ENCODE assay signal across 24 cellular contexts in the genomic region with DNA sequence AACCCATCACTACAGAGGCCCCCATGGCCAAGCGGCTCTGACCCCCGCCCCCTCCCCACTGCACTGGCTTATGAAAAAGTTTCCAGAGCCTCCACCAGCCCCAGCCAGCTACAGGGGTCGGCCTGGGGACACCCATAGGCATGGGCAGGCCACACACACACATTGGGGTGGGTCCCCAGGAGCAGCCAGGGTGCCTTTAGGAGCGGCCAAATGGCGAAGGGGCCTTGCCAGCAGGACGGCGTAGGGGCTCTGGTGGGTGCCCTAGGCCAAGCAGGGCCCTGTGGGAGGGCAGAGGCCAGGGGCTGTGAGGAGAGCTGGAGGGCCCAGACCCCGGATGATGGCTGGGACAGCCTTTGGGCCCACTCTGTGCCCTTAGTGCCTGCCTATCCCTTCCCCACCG. TPM values are rescaled to one million over a fixed set of nuclear protein-coding genes. Genes with fewer than 3 reads are reported as not detected.
DNase-seq lines count a peak whose midpoint lies in the region; ATAC-seq, FAIRE-seq and TF ChIP-seq lines count a peak whose summit lies in the region.
"Had no signal": no experiment of that assay in that cellular context is flagged by ENCODE, and none has a peak within 500 bp of the region (broad histone marks: within the 10 kb centered on the region; RNA-seq: fewer than 3 reads in every experiment).

No MANE protein-coding gene starts in this region.

- H3K4ac ChIP-seq in neuronal stem cell (ENCODE audit: low read length) = no peak overlapping the region

- peak overlapping the region; percentile 87 for H2BK5ac ChIP-seq in neuronal stem cell (ENCODE audit: low read length)

- H4K20me1 ChIP-seq in HepG2 (ENCODE audit: insufficient read depth, low read length) = no peaks in the 10 kb centered on the region

- H2AK5ac ChIP-seq in neuronal stem cell (ENCODE audit: low read depth, low read length) = peak overlapping the region; percentile 84

- H3K9me3 ChIP-seq in HepG2 (ENCODE audit: low read length) = no peaks in the 10 kb centered on the region
- H3K9me3 ChIP-seq in right lobe of liver = no peaks in the 10 kb centered on the region
- no peaks in the 10 kb centered on the region for H3K9me3 ChIP-seq in neuronal stem cell (replicated peaks in 1 of 2; ENCODE audit: control insufficient read depth in 2 of 2, insufficient read depth in 1 of 2, low read depth in 1 of 2, low read length in 2 of 2)
- H3K9me3 ChIP-seq in uterus = no peaks in the 10 kb centered on the region

- H2BK15ac ChIP-seq in neuronal stem cell (ENCODE audit: low read length) = peak overlapping the region; percentile 98

- H3K9me3 Mint-ChIP-seq in mesothelial cell of epicardium = no peaks in the 10 kb centered on the region
- H3K9me3 Mint-ChIP-seq: CD4-positive, alpha-beta memory T cell had no signal

- H2BK12ac ChIP-seq in neuronal stem cell (ENCODE audit: low read length) = peak overlapping the region; percentile 94

- H3K27me3 Mint-ChIP-seq in mesothelial cell of epicardium (ENCODE audit: low read depth) = no peaks in the 10 kb centered on the region
- H3K27me3 Mint-ChIP-seq: B cell; CD4-positive, alpha-beta memory T cell had no signal

- no peak for DNase-seq in HepG2 (ENCODE audit: low spot score)
- no peak for DNase-seq in right lobe of liver
- DNase-seq in mesothelial cell of epicardium (ENCODE audit: low spot score in 2 of 2, unreplicated experiment in 2 of 2) = no peak
- no peak for DNase-seq in neuronal stem cell (ENCODE audit: low spot score)
- no peak for DNase-seq in uterus
- DNase-seq in activated gamma-delta T cell (lab: John Stamatoyannopoulos, UW) = no peak
- DNase-seq: C1 segment of cervical spinal cord; Calu3; CD4-positive, alpha-beta memory T cell; COR-L47; DMS53; DND-41; GM23248; H7; HCEC 1CT had no signal

- H3K4me2 ChIP-seq in HepG2 (ENCODE audit: low read depth, low read length) (peak overlapping the region; percentile 84; the same call in 1 of the 2 replicates), neuronal stem cell (ENCODE audit: insufficient read depth, low read length, poor library complexity, severe bottlenecking) (no peak overlapping the region)

- H3K4me3 ChIP-seq in HepG2 (replicated peaks in 1 of 3; ENCODE audit: insufficient read depth in 1 of 3, low read depth in 2 of 3, low read length in 3 of 3) = peak overlapping the region in 1 of 3 experiments; percentile 66; a peak in 2 of 6 replicates
- H3K4me3 ChIP-seq in right lobe of liver = no peak overlapping the region
- H3K4me3 ChIP-seq in neuronal stem cell (ENCODE audit: low read length in 2 of 2) = no peak overlapping the region
- H3K4me3 ChIP-seq in uterus = no peak overlapping the region
- H3K4me3 ChIP-seq: GM23248 had no signal

- WGBS in HepG2 (ENCODE audit: low lambda C conversion rate) = 100% methylated on average over 1 of the region's 9 CpGs
- WGBS in right lobe of liver (ENCODE audit: insufficient coverage, low coverage, low lambda C conversion rate, missing lambda C conversion rate) = 60% methylated on average over 2 of the region's 9 CpGs
- WGBS in neuronal stem cell (ENCODE audit: extremely low coverage in 2 of 2, insufficient read length in 2 of 2, insufficient replicate concordance in 1 of 2), 2 donors = no CpG with 5 or more reads among the region's 9 CpGs

- H3K36me3 Mint-ChIP-seq in mesothelial cell of epicardium = no peaks in the 10 kb centered on the region
- H3K36me3 Mint-ChIP-seq: CD4-positive, alpha-beta memory T cell had no signal

- H3K27ac Mint-ChIP-seq in mesothelial cell of epicardium = peak overlapping the region; percentile 99
- H3K27ac Mint-ChIP-seq: B cell; CD4-positive, alpha-beta memory T cell had no signal

- H3K79me1 ChIP-seq in neuronal stem cell (ENCODE audit: low read depth, low read length) = no peaks in the 10 kb centered on the region

- CTCF ChIA-PET in HepG2 (lab: Yijun Ruan, JAX; ENCODE audit: low intra/inter-chr PET ratio, low total read pairs) = no interaction called here

- peak overlapping the region; percentile 43 for H4K91ac ChIP-seq in neuronal stem cell (ENCODE audit: low read depth, low read length, poor library complexity)

- no peak overlapping the region for H3K27ac ChIP-seq in HepG2 (ENCODE audit: extremely low read length, insufficient read depth, low read length)
- no peak overlapping the region for H3K27ac ChIP-seq in right lobe of liver
- no peak overlapping the region for H3K27ac ChIP-seq in neuronal stem cell (replicated peaks; ENCODE audit: low read length)
- peak overlapping the region; percentile 78 to 84 for H3K27ac ChIP-seq in uterus
- H3K27ac ChIP-seq: 22Rv1, GM23248 had no signal

- H3K4me1 ChIP-seq in HepG2 (ENCODE audit: insufficient read depth, low read length) (peaks cover 58% of the 10 kb centered on the region), right lobe of liver (no peaks in the 10 kb centered on the region), neuronal stem cell (ENCODE audit: control insufficient read depth in 2 of 2, insufficient read depth in 1 of 2, low read depth in 1 of 2, low read length in 2 of 2) (peaks cover 0 to 9% of the 10 kb centered on the region in 2 donors), uterus (peaks cover 0 to 12% of the 10 kb centered on the region in 2 donors)

- no peak overlapping the region for H3K14ac ChIP-seq in neuronal stem cell (ENCODE audit: low read length)

- H2BK120ac ChIP-seq in neuronal stem cell (ENCODE audit: low read depth, low read length) = no peak overlapping the region

- intact Hi-C loops in HepG2 (cut with micrococcal nuclease; ENCODE audit: unreplicated experiment) (no loop called here), right lobe of liver (cut with DNase I) (no loop called here), uterus (cut with DNase I; ENCODE audit: low total_unique reads) (no loop called here)

- H3K4me1 Mint-ChIP-seq in mesothelial cell of epicardium = peaks cover 46% of the 10 kb centered on the region
- H3K4me1 Mint-ChIP-seq: B cell; CD4-positive, alpha-beta memory T cell had no signal

- peak overlapping the region; percentile 43 for H4K8ac ChIP-seq in neuronal stem cell (ENCODE audit: low read depth, low read length)

- FAIRE-seq in HepG2 (lab: Jason Lieb, UNC) = no peak
- FAIRE-seq: A204.1, G401.6, GM12892, H1 had no signal

- peak overlapping the region; percentile 38 for H3K18ac ChIP-seq in neuronal stem cell (ENCODE audit: low read length)

- no peak for TF ChIP-seq EP300 in HepG2 (IDR thresholded peaks at IDR 0.05; ENCODE audit: low read depth in 2 of 2, low read length in 2 of 2)
- no peak for TF ChIP-seq EP300 in HepG2 (CRISPR knock-in tag; IDR thresholded peaks at IDR 0.05; ENCODE audit: borderline replicate concordance)

- TF ChIP-seq CTCF in HepG2 (CRISPR knock-in tag; IDR thresholded peaks at IDR 0.05) = no peak
- no peak for TF ChIP-seq CTCF in right lobe of liver (IDR thresholded peaks at IDR 0.05)
- no peak for TF ChIP-seq CTCF in mesothelial cell of epicardium (IDR thresholded peaks at IDR 0.05; ENCODE audit: unreplicated experiment)
- no peak for TF ChIP-seq CTCF in uterus (IDR thresholded peaks at IDR 0.05)

- H3K36me3 ChIP-seq in HepG2 (replicated peaks in 1 of 2; ENCODE audit: control insufficient read depth in 1 of 2, insufficient read depth in 2 of 2, low read length in 2 of 2) = no peaks in the 10 kb centered on the region
- no peaks in the 10 kb centered on the region for H3K36me3 ChIP-seq in right lobe of liver
- H3K36me3 ChIP-seq in neuronal stem cell (replicated peaks in 1 of 2; ENCODE audit: control insufficient read depth in 2 of 2, insufficient read depth in 2 of 2, low read length in 2 of 2) = no peaks in the 10 kb centered on the region
- H3K36me3 ChIP-seq in uterus = no peaks in the 10 kb centered on the region

- H3K4me3 Mint-ChIP-seq in mesothelial cell of epicardium = no peak overlapping the region
- H3K4me3 Mint-ChIP-seq: B cell had no signal

- POLR2A ChIA-PET in HepG2 (lab: Yijun Ruan, JAX) = interaction anchor here (1.1 to 5.7 kb wide), 2 partner anchors 10 kb away, joined by 3 to 49 read pairs; a partner anchor contains a TSS

- ATAC-seq in HepG2 (peak; percentile 3), right lobe of liver (no peak), GM19455 (IDR thresholded peaks at IDR 0.05; ENCODE audit: unreplicated experiment) (no peak), GM19452 (IDR thresholded peaks at IDR 0.05; ENCODE audit: unreplicated experiment) (no peak)

- H3K23ac ChIP-seq in neuronal stem cell (ENCODE audit: low read depth, low read length, poor library complexity) = no peak overlapping the region

- in situ Hi-C loops in HepG2 (cut with HindIII; ENCODE audit: extremely low pct_ligation_motif_present, low pct_unique_long_range_greater_than_20kb) = no loop called here

- H3K27me3 ChIP-seq in HepG2 (ENCODE audit: control insufficient read depth in 1 of 2, insufficient read depth in 2 of 2, low read length in 2 of 2) (no peaks in the 10 kb centered on the region; a peak in 1 of 5 replicates), right lobe of liver (no peaks in the 10 kb centered on the region), neuronal stem cell (ENCODE audit: control insufficient read depth in 3 of 3, insufficient read depth in 3 of 3, low read depth in 1 of 3, low read length in 3 of 3) (no peaks in the 10 kb centered on the region), uterus (no peaks in the 10 kb centered on the region)

- TF ChIP-seq RAD21 in HepG2 (CRISPR knock-in tag; IDR thresholded peaks at IDR 0.05) = no peak

- BruUV-seq in HepG2 (replicated peaks; lab: Mats Ljungman, UMichigan) = no TSS peak

- no peaks in the 10 kb centered on the region for H3K79me2 ChIP-seq in HepG2 (ENCODE audit: insufficient read depth, low read length)

- TF ChIP-seq POLR2A in HepG2 (IDR thresholded peaks at IDR 0.05; ENCODE audit: insufficient read depth in 1 of 2, low read depth in 2 of 2, low read length in 2 of 2) (no peak), right lobe of liver (IDR thresholded peaks at IDR 0.05) (no peak), uterus (IDR thresholded peaks at IDR 0.05) (no peak)

- H2AFZ ChIP-seq in HepG2 (ENCODE audit: low read length) (no peak overlapping the region), neuronal stem cell (ENCODE audit: low read length) (peak overlapping the region; percentile 88)
- H2AFZ ChIP-seq: GM23248 had no signal

- no peak overlapping the region for H3K9ac ChIP-seq in HepG2 (ENCODE audit: insufficient read depth, low read depth, low read length)
- no peak overlapping the region for H3K9ac ChIP-seq in neuronal stem cell (ENCODE audit: low read depth, low read length, poor library complexity)
- H3K9ac ChIP-seq: GM23248 had no signal

RNA-seq across cellular contexts. Expression of a gene that starts 10.1 kb away (rescaled TPM):
- total RNA-seq in HepG2 (2016; rRNA removed; fragmentation: Illumina TruSeq; extraction: Trizol) (51.5 and 58.6 TPM in 2 replicates), right lobe of liver (10 to 100 TPM; 17.6 to 27.0 (median 19.5) TPM), mesothelial cell of epicardium (79.3 to 84.7 TPM (median 82.2 TPM) in 3 replicates), uterus (10 to 100 TPM; 11.0 to 66.5 (median 26.2) TPM)
- 48.9 and 55.7 TPM in 2 replicates for total RNA-seq in HepG2 (2016; cell fraction: cytosol; rRNA removed; fragmentation: Illumina TruSeq; extraction: Trizol; ENCODE audit: low read depth)
- total RNA-seq in HepG2 (2016; cell fraction: insoluble cytoplasmic fraction; rRNA removed; fragmentation: Illumina TruSeq; extraction: Trizol) = 51.6 and 61.0 TPM in 2 replicates
- total RNA-seq in HepG2 (2016; cell fraction: membrane; rRNA removed; fragmentation: Illumina TruSeq; extraction: Trizol) = 52.4 and 71.0 TPM in 2 replicates
- 29.5 and 34.5 TPM in 2 replicates for total RNA-seq in HepG2 (2016; cell fraction: nucleus; rRNA removed; fragmentation: Illumina TruSeq; extraction: Trizol)
- 16.2 and 20.5 TPM in 2 replicates for polyA plus RNA-seq in HepG2 (2011; rRNA removed)
- 13.8 and 24.4 TPM in 2 replicates for polyA plus RNA-seq in HepG2 (2011; cell fraction: cytosol; rRNA removed)
- 33.5 and 35.1 TPM in 2 replicates for polyA plus RNA-seq in HepG2 (2011; cell fraction: nucleus; rRNA removed)
- 17.3 and 21.8 TPM in 2 replicates for polyA plus RNA-seq in HepG2 (2012)
- 29.9 and 32.8 TPM in 2 replicates for polyA plus RNA-seq in HepG2 (2016; cell fraction: cytosol; fragmentation: Illumina TruSeq; extraction: Trizol; ENCODE audit: low read depth)
- 34.6 and 35.0 TPM in 2 replicates for polyA plus RNA-seq in HepG2 (2016; cell fraction: insoluble cytoplasmic fraction; fragmentation: Illumina TruSeq; extraction: Trizol; ENCODE audit: low read depth)
- polyA plus RNA-seq in HepG2 (2016; cell fraction: membrane; fragmentation: Illumina TruSeq; extraction: Trizol; ENCODE audit: low read depth) = 34.0 and 36.0 TPM in 2 replicates
- polyA plus RNA-seq in HepG2 (2016; cell fraction: nucleus; fragmentation: Illumina TruSeq; extraction: Trizol; ENCODE audit: insufficient read depth, low read depth) = 42.1 and 44.0 TPM in 2 replicates
- polyA minus RNA-seq in HepG2 (2011; rRNA and poly(A)+ RNA removed; ENCODE audit: low replicate concordance) = 19.1 and 32.1 TPM in 2 replicates
- polyA minus RNA-seq in HepG2 (2011; cell fraction: cytosol; rRNA and poly(A)+ RNA removed) = 12.8 and 15.7 TPM in 2 replicates
- polyA minus RNA-seq in HepG2 (2011; cell fraction: nucleus; rRNA and poly(A)+ RNA removed) = 26.6 and 27.8 TPM in 2 replicates
- 50.8 TPM for polyA plus RNA-seq in neuronal stem cell (2013, experiment 1 of 2)
- polyA plus RNA-seq in neuronal stem cell (2013, experiment 2 of 2) = 54.1 TPM

RNA-seq across cellular contexts. Expression of a gene that starts 33.5 kb away (rescaled TPM):
- not detected in 2 replicates for total RNA-seq in HepG2 (2016; rRNA removed; fragmentation: Illumina TruSeq; extraction: Trizol)
- not detected in 2 replicates for total RNA-seq in HepG2 (2016; cell fraction: cytosol; rRNA removed; fragmentation: Illumina TruSeq; extraction: Trizol; ENCODE audit: low read depth)
- total RNA-seq in HepG2 (2016; cell fraction: insoluble cytoplasmic fraction; rRNA removed; fragmentation: Illumina TruSeq; extraction: Trizol) = not detected in 2 replicates
- not detected in 2 replicates for total RNA-seq in HepG2 (2016; cell fraction: membrane; rRNA removed; fragmentation: Illumina TruSeq; extraction: Trizol)
- total RNA-seq in HepG2 (2016; cell fraction: nucleus; rRNA removed; fragmentation: Illumina TruSeq; extraction: Trizol) = not detected in 2 replicates
- polyA plus RNA-seq in HepG2 (2011; rRNA removed) = not detected in 2 replicates
- polyA plus RNA-seq in HepG2 (2011; cell fraction: cytosol; rRNA removed) = 0.05 TPM in 2 replicates
- 0.26 TPM in 1 of 2 replicates, not detected in the other for polyA plus RNA-seq in HepG2 (2011; cell fraction: nucleus; rRNA removed)
- not detected in 2 replicates for polyA plus RNA-seq in HepG2 (2012)
- not detected in 2 replicates for polyA plus RNA-seq in HepG2 (2016; cell fraction: cytosol; fragmentation: Illumina TruSeq; extraction: Trizol; ENCODE audit: low read depth)
- not detected in 2 replicates for polyA plus RNA-seq in HepG2 (2016; cell fraction: insoluble cytoplasmic fraction; fragmentation: Illumina TruSeq; extraction: Trizol; ENCODE audit: low read depth)
- not detected in 2 replicates for polyA plus RNA-seq in HepG2 (2016; cell fraction: membrane; fragmentation: Illumina TruSeq; extraction: Trizol; ENCODE audit: low read depth)
- not detected in 2 replicates for polyA plus RNA-seq in HepG2 (2016; cell fraction: nucleus; fragmentation: Illumina TruSeq; extraction: Trizol; ENCODE audit: insufficient read depth, low read depth)
- polyA minus RNA-seq in HepG2 (2011; rRNA and poly(A)+ RNA removed; ENCODE audit: low replicate concordance) = 0.72 and 103 TPM in 2 replicates
- 0.70 TPM in 1 of 2 replicates, not detected in the other for polyA minus RNA-seq in HepG2 (2011; cell fraction: cytosol; rRNA and poly(A)+ RNA removed)
- 0.52 TPM in 1 of 2 replicates, not detected in the other for polyA minus RNA-seq in HepG2 (2011; cell fraction: nucleus; rRNA and poly(A)+ RNA removed)
- 100 to 1,000 TPM; 433 to 721 (median 528) TPM for total RNA-seq in right lobe of liver
- total RNA-seq in mesothelial cell of epicardium = 409 to 415 TPM (median 410 TPM) in 3 replicates
- 200 TPM for polyA plus RNA-seq in neuronal stem cell (2013, experiment 1 of 2)
- polyA plus RNA-seq in neuronal stem cell (2013, experiment 2 of 2) = 195 TPM
- 100 to 1,000 TPM; 394 to 852 (median 626) TPM for total RNA-seq in uterus

RNA-seq across cellular contexts. Expression of a gene that starts 33.7 kb away (rescaled TPM):
- total RNA-seq in HepG2 (2016; rRNA removed; fragmentation: Illumina TruSeq; extraction: Trizol) = not detected in 2 replicates
- not detected in 2 replicates for total RNA-seq in HepG2 (2016; cell fraction: cytosol; rRNA removed; fragmentation: Illumina TruSeq; extraction: Trizol; ENCODE audit: low read depth)
- not detected in 2 replicates for total RNA-seq in HepG2 (2016; cell fraction: insoluble cytoplasmic fraction; rRNA removed; fragmentation: Illumina TruSeq; extraction: Trizol)
- total RNA-seq in HepG2 (2016; cell fraction: membrane; rRNA removed; fragmentation: Illumina TruSeq; extraction: Trizol) = not detected in 2 replicates
- not detected in 2 replicates for total RNA-seq in HepG2 (2016; cell fraction: nucleus; rRNA removed; fragmentation: Illumina TruSeq; extraction: Trizol)
- 0.05 and 0.12 TPM in 2 replicates for polyA plus RNA-seq in HepG2 (2011; rRNA removed)
- polyA plus RNA-seq in HepG2 (2011; cell fraction: cytosol; rRNA removed) = 0.01 and 0.05 TPM in 2 replicates
- 0.69 and 1.1 TPM in 2 replicates for polyA plus RNA-seq in HepG2 (2011; cell fraction: nucleus; rRNA removed)
- polyA plus RNA-seq in HepG2 (2012) = 0.08 and 0.16 TPM in 2 replicates
- not detected in 2 replicates for polyA plus RNA-seq in HepG2 (2016; cell fraction: cytosol; fragmentation: Illumina TruSeq; extraction: Trizol; ENCODE audit: low read depth)
- polyA plus RNA-seq in HepG2 (2016; cell fraction: insoluble cytoplasmic fraction; fragmentation: Illumina TruSeq; extraction: Trizol; ENCODE audit: low read depth) = not detected in 2 replicates
- polyA plus RNA-seq in HepG2 (2016; cell fraction: membrane; fragmentation: Illumina TruSeq; extraction: Trizol; ENCODE audit: low read depth) = not detected in 2 replicates
- polyA plus RNA-seq in HepG2 (2016; cell fraction: nucleus; fragmentation: Illumina TruSeq; extraction: Trizol; ENCODE audit: insufficient read depth, low read depth) = not detected in 2 replicates
- 0.05 and 0.06 TPM in 2 replicates for polyA minus RNA-seq in HepG2 (2011; rRNA and poly(A)+ RNA removed; ENCODE audit: low replicate concordance)
- polyA minus RNA-seq in HepG2 (2011; cell fraction: cytosol; rRNA and poly(A)+ RNA removed) = not detected in 2 replicates
- polyA minus RNA-seq in HepG2 (2011; cell fraction: nucleus; rRNA and poly(A)+ RNA removed) = 0.13 and 0.25 TPM in 2 replicates
- total RNA-seq in right lobe of liver = not detected
- total RNA-seq in mesothelial cell of epicardium = 6.9 to 7.7 TPM (median 7.2 TPM) in 3 replicates
- 0.01 TPM for polyA plus RNA-seq in neuronal stem cell (2013, experiment 1 of 2)
- 0.01 TPM for polyA plus RNA-seq in neuronal stem cell (2013, experiment 2 of 2)
- under 1 TPM in 1 of 4 donors, not detected in 3; 0.21 TPM for total RNA-seq in uterus
- total RNA-seq: B cell, Calu3, GM23248, H1, H7 had no signal
- polyA plus RNA-seq: AG04450; CD4-positive, alpha-beta memory T cell; GM23248 had no signal

RNA-seq across cellular contexts. Expression of a gene that starts 34.2 kb away (rescaled TPM):
- total RNA-seq in HepG2 (2016; rRNA removed; fragmentation: Illumina TruSeq; extraction: Trizol) = 0.02 TPM in 1 of 2 replicates, not detected in the other
- total RNA-seq in HepG2 (2016; cell fraction: cytosol; rRNA removed; fragmentation: Illumina TruSeq; extraction: Trizol; ENCODE audit: low read depth) = not detected in 2 replicates
- not detected in 2 replicates for total RNA-seq in HepG2 (2016; cell fraction: insoluble cytoplasmic fraction; rRNA removed; fragmentation: Illumina TruSeq; extraction: Trizol)
- total RNA-seq in HepG2 (2016; cell fraction: membrane; rRNA removed; fragmentation: Illumina TruSeq; extraction: Trizol) = not detected in 2 replicates
- total RNA-seq in HepG2 (2016; cell fraction: nucleus; rRNA removed; fragmentation: Illumina TruSeq; extraction: Trizol) = not detected in 2 replicates
- 0.08 and 0.13 TPM in 2 replicates for polyA plus RNA-seq in HepG2 (2011; rRNA removed)
- polyA plus RNA-seq in HepG2 (2011; cell fraction: cytosol; rRNA removed) = 0.01 TPM in 1 of 2 replicates, not detected in the other
- 0.09 TPM in 1 of 2 replicates, not detected in the other for polyA plus RNA-seq in HepG2 (2011; cell fraction: nucleus; rRNA removed)
- not detected in 2 replicates for polyA plus RNA-seq in HepG2 (2012)
- polyA plus RNA-seq in HepG2 (2016; cell fraction: cytosol; fragmentation: Illumina TruSeq; extraction: Trizol; ENCODE audit: low read depth) = not detected in 2 replicates
- polyA plus RNA-seq in HepG2 (2016; cell fraction: insoluble cytoplasmic fraction; fragmentation: Illumina TruSeq; extraction: Trizol; ENCODE audit: low read depth) = not detected in 2 replicates
- not detected in 2 replicates for polyA plus RNA-seq in HepG2 (2016; cell fraction: membrane; fragmentation: Illumina TruSeq; extraction: Trizol; ENCODE audit: low read depth)
- not detected in 2 replicates for polyA plus RNA-seq in HepG2 (2016; cell fraction: nucleus; fragmentation: Illumina TruSeq; extraction: Trizol; ENCODE audit: insufficient read depth, low read depth)
- 0.06 and 1.8 TPM in 2 replicates for polyA minus RNA-seq in HepG2 (2011; rRNA and poly(A)+ RNA removed; ENCODE audit: low replicate concordance)
- polyA minus RNA-seq in HepG2 (2011; cell fraction: cytosol; rRNA and poly(A)+ RNA removed) = not detected in 2 replicates
- polyA minus RNA-seq in HepG2 (2011; cell fraction: nucleus; rRNA and poly(A)+ RNA removed) = 0.26 TPM in 1 of 2 replicates, not detected in the other
- total RNA-seq in right lobe of liver = 1 to 10 TPM in 4 of 6 experiments, under 1 TPM in 2; 0.61 to 2.4 (median 1.8) TPM
- 6.9 to 8.5 TPM (median 8.4 TPM) in 3 replicates for total RNA-seq in mesothelial cell of epicardium
- polyA plus RNA-seq in neuronal stem cell (2013, experiment 1 of 2) = 1.2 TPM
- polyA plus RNA-seq in neuronal stem cell (2013, experiment 2 of 2) = 1.1 TPM
- total RNA-seq in uterus = 10 to 100 TPM in 1 of 4 donors, 1 to 10 TPM in 3; 2.6 to 10.4 (median 5.4) TPM
- total RNA-seq: GM23248 had no signal
- polyA plus RNA-seq: AG04450, GM23248 had no signal

Comparison
In these comparisons a context has a peak if more than half of its experiments do, and no peak if none do; other contexts are left out.
1. RNA of a gene that starts 33.5 kb away (total RNA-seq): 394 to 852 TPM in uterus, 433 to 721 TPM in right lobe of liver and 409 to 415 TPM in mesothelial cell of epicardium; not detected in HepG2; every median in the first group is over 100 times any median in the second.
2. H3K27ac ChIP-seq: peak in uterus (2 of 2); none in HepG2 (single experiment), right lobe of liver (0 of 3) and neuronal stem cell (single experiment).